Comparison of ENCODE assay signal across 8 cellular contexts in genomic region chr3:42501681-42502428, GRCh38. TPM values are rescaled to one million over a fixed set of nuclear protein-coding genes. Genes with fewer than 3 reads are reported as not detected.
DNase-seq lines count a peak whose midpoint lies in the region; ATAC-seq and TF ChIP-seq lines count a peak whose summit lies in the region.

No MANE protein-coding gene starts in this region.

- peak overlapping the region; percentile 63 for H3K4me3 ChIP-seq in OCI-LY7 (ENCODE audit: low read depth, low read length, poor library complexity, severe bottlenecking)
- peak overlapping the region; percentile 18 to 58 for H3K4me3 ChIP-seq in gastroesophageal sphincter
- peak overlapping the region; percentile 51 to 68 for H3K4me3 ChIP-seq in tibial artery

- no TSS peak for BruUV-seq in OCI-LY7 (replicated peaks; lab: Mats Ljungman, UMichigan)

- H3K36me3 ChIP-seq in OCI-LY7 (ENCODE audit: insufficient read depth, low read length) (no peaks in the 10 kb centered on the region), gastroesophageal sphincter (no peaks in the 10 kb centered on the region), tibial artery (no peaks in the 10 kb centered on the region)

- H3K27me3 ChIP-seq in gastroesophageal sphincter (peaks cover 62% of the 10 kb centered on the region), tibial artery (no peaks in the 10 kb centered on the region)

- WGBS in gastroesophageal sphincter (ENCODE audit: low coverage in 1 of 2), 2 donors: 0% methylated on average over 10 of the region's 46 CpGs; no CpG with 5 or more reads in 1 of the 2 donors

- no peak for TF ChIP-seq EP300 in gastroesophageal sphincter (IDR thresholded peaks at IDR 0.05)

- H3K79me2 ChIP-seq in OCI-LY7 (ENCODE audit: insufficient read depth, low read depth, low read length): no peaks in the 10 kb centered on the region

- H2AFZ ChIP-seq in OCI-LY7 (ENCODE audit: low read length): peak overlapping the region; percentile 48; the same call in 1 of the 2 replicates

- H3K9me3 ChIP-seq in OCI-LY7 (ENCODE audit: low read length) (no peaks in the 10 kb centered on the region), gastroesophageal sphincter (no peaks in the 10 kb centered on the region), tibial artery (no peaks in the 10 kb centered on the region)

- peak; percentile 73 for DNase-seq in GM10266 (ENCODE audit: extremely low spot score)
- peak; percentile 22 for DNase-seq in OCI-LY7 (ENCODE audit: low spot score)
- peak; percentile 63 for DNase-seq in activated effector memory CD4-positive, alpha-beta T cell treated with Interleukin-2 at 50 U/mL for 16 hours
- DNase-seq in omental fat pad (ENCODE audit: low spot score): no peak
- DNase-seq in tibial artery: peak; percentile 63 to 82
- no peak for DNase-seq in HCEC 1CT

- CTCF ChIA-PET in OCI-LY7 (lab: Charles Lee; ENCODE audit: unreplicated experiment): interaction anchor here (1.0 kb wide), 1 partner anchor 9 kb away, joined by 3 read pairs; no protein-coding TSS in a partner anchor

- POLR2A ChIA-PET in OCI-LY7 (lab: Charles Lee): interaction anchor here (1.0 to 1.2 kb wide), 2 partner anchors 16 to 212 kb away, joined by 3 read pairs; no protein-coding TSS in a partner anchor

- ATAC-seq in HG02642 (IDR thresholded peaks at IDR 0.05; ENCODE audit: poor library complexity, unreplicated experiment) (peak; percentile 35), gastroesophageal sphincter (peak; percentile 52), omental fat pad (ENCODE audit: low FRiP score) (peak; percentile 62)

- H3K9me2 ChIP-seq in OCI-LY7 (ENCODE audit: insufficient read depth, low read length): no peaks in the 10 kb centered on the region

- H4K20me1 ChIP-seq in OCI-LY7 (ENCODE audit: insufficient read depth, low read length): no peaks in the 10 kb centered on the region

- TF ChIP-seq CTCF in GM10266 (IDR thresholded peaks at IDR 0.05; ENCODE audit: control insufficient read depth, insufficient read depth, low read depth, missing control alignments) (peak; percentile 50), OCI-LY7 (conservative IDR thresholded peaks at IDR 0.05; ENCODE audit: low read length) (peak; percentile 61), gastroesophageal sphincter (IDR thresholded peaks at IDR 0.05) (peak in 3 of 4 experiments; percentile 44 to 67 (median 47)), omental fat pad (IDR thresholded peaks at IDR 0.05) (no peak), tibial artery (IDR thresholded peaks at IDR 0.05) (peak; percentile 63 to 81)

- peaks cover 8% of the 10 kb centered on the region for H3K4me1 ChIP-seq in OCI-LY7 (ENCODE audit: insufficient read depth, low read length, poor library complexity, severe bottlenecking)
- H3K4me1 ChIP-seq in gastroesophageal sphincter: peaks cover 0 to 22% (median 11%) of the 10 kb centered on the region in 3 donors
- H3K4me1 ChIP-seq in tibial artery: peaks cover 0 to 26% (median 20%) of the 10 kb centered on the region in 4 donors

- intact Hi-C loops in OCI-LY7 (cut with micrococcal nuclease; ENCODE audit: unreplicated experiment): loop anchor here (5.0 kb wide), 1 partner anchor 40 kb away; no protein-coding TSS in a partner anchor
- intact Hi-C loops in tibial artery (cut with DNase I; ENCODE audit: low total_unique reads): loop anchor here (5.0 kb wide), 2 partner anchors 45 to 250 kb away; no protein-coding TSS in a partner anchor

- H3K4me2 ChIP-seq in OCI-LY7 (ENCODE audit: low read length): peak overlapping the region; percentile 77

- no peak for TF ChIP-seq POLR2A in gastroesophageal sphincter (IDR thresholded peaks at IDR 0.05)

- H3K27ac ChIP-seq in OCI-LY7 (ENCODE audit: low read depth, low read length, poor library complexity, severe bottlenecking) (no peak overlapping the region), gastroesophageal sphincter (peak overlapping the region in 1 of 4 donors; percentile 21), tibial artery (peak overlapping the region; percentile 59 to 79)

RNA-seq across cellular contexts. Expression of gene VIPR1, which starts 0.6 kb away (rescaled TPM):
- 0.21 TPM in 1 of 2 replicates, not detected in the other for total RNA-seq in OCI-LY7 (2014; rRNA removed; shearing (Covaris generic))
- total RNA-seq in OCI-LY7 (2022): not detected in 2 replicates
- total RNA-seq in gastroesophageal sphincter: 1 to 10 TPM; 3.8 to 9.5 (median 5.9) TPM
- total RNA-seq in omental fat pad: 10 to 100 TPM in 1 of 4 donors, 1 to 10 TPM in 3; 2.9 to 73.8 (median 6.2) TPM

Comparison
In these comparisons a context has a peak if more than half of its experiments do, and no peak if none do; other contexts are left out.
1. DNase-seq: peak in GM10266 (single experiment), OCI-LY7 (single experiment), activated effector memory CD4-positive, alpha-beta T cell treated with Interleukin-2 at 50 U/mL for 16 hours (single experiment) and tibial artery (2 of 2); none in omental fat pad (single experiment) and HCEC 1CT (single experiment).
2. CTCF ChIP-seq: peak in GM10266 (single experiment), OCI-LY7 (single experiment), gastroesophageal sphincter (3 of 4) and tibial artery (2 of 2); none in omental fat pad (0 of 3).
3. Peak in every context shown above with its lines, with median percentiles within 50 percentile points of each other: ATAC-seq and H3K4me3 ChIP-seq.